21 cellular contexts compared by ENCODE assay signal in the genomic region with DNA sequence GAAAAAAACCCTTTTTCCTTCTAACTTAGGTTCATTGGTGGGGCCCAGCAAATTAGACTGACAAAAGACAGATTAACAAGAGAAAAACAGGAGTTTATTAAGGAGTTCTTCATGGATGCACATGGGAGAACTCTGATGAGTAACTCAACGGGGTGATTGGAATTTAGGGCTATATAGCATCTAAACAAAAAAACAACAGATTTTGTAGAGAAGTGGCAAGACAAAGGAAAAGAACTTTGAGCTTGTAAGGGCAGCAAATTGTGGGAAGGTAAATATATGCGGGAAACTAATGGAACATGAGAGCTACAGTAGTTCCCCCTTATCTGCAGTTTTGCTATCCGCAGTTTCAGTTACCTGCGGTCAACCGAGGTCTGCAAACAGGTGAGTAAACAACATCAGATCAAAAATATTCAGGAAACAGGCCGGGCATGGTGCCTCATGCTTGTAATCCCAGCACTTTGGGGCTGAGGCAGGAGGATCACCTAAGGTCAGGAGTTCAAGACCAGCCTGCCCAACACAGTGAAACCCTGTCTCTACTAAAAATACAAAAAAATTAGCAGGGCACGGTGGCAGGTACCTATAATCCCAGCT.
"Had no signal": no experiment of that assay in that cellular context is flagged by ENCODE, and none has a peak within 500 bp of the region (broad histone marks: within the 10 kb centered on the region; RNA-seq: fewer than 3 reads in every experiment).

No MANE protein-coding gene starts in this region.

- H3K9me3 ChIP-seq: esophagus muscularis mucosa, gastrocnemius medialis, heart right ventricle, mucosa of descending colon, right atrium auricular region, stomach, thoracic aorta, transverse colon had no signal

- FAIRE-seq: colon, islet of Langerhans, small intestine had no signal

- H3K4me1 ChIP-seq: esophagus muscularis mucosa, gastrocnemius medialis, heart right ventricle, right atrium auricular region, stomach, transverse colon had no signal

- H3K4me3 ChIP-seq: esophagus muscularis mucosa, gastrocnemius medialis, heart right ventricle, mucosa of descending colon, right atrium auricular region, stomach, thoracic aorta, transverse colon had no signal

- H3K36me3 ChIP-seq: esophagus muscularis mucosa, gastrocnemius medialis, heart right ventricle, right atrium auricular region, stomach, thoracic aorta, transverse colon had no signal

- DNase-seq: effector memory CD8-positive, alpha-beta T cell; gastrocnemius medialis; heart right ventricle; hypothalamus; kidney glomerular epithelial cell; mammary epithelial cell; mucosa of descending colon; naive thymus-derived CD8-positive, alpha-beta T cell; posterior cingulate gyrus; small intestine; stimulated activated CD4-positive, alpha-beta T cell treated with anti-CD3 and anti-CD28 coated beads, Interleukin-12 subunit alpha, Interleukin-12 subunit beta, amount 100 ng/mL, for 4 hours; stimulated activated naive CD4-positive, alpha-beta T cell; stomach; substantia nigra; transverse colon had no signal

- H3K27ac ChIP-seq: epithelial cell of prostate, esophagus muscularis mucosa, gastrocnemius medialis, heart right ventricle, right atrium auricular region, stomach, thoracic aorta, transverse colon had no signal

- H3K27me3 ChIP-seq: esophagus muscularis mucosa, gastrocnemius medialis, heart right ventricle, right atrium auricular region, stomach, transverse colon had no signal
